In the genomic region with DNA sequence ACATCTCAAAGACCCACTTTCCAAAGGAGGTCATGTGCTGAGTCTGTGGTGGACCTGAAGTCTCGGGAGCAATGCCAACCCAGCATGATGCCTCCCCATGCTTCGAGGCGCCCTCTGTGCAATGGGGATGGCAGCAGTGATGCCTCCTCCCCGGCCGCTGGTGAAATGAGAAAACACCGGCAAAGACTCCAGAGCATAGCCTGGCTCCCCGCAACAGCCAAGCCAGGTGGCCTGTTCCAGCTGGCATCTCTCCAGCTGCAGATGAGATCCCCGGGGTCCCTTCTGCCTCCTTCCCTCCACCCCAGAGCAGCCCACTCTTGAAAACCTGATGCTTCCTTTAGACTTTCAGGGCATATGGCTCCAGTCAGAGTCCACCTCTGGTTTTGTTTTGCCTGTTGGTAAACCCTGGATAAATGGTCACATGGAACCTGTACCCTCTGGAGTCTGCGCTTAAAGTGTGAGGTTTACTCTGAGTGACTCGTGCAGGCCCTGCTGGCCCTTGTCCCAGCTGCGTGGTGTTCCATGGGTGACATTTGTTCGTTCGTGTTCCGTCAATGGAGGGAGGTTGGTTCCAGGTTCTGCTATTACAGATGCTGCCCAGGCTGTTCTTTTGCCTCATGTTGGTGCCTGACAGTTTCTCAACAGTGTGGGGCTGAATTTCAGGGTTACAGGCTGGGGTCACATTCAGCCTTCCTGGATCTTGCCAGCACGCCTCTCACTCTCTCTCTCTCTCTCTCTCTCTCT, we compare ENCODE assay signal across 19 cellular contexts.
DNase-seq lines count a peak whose midpoint lies in the region; ATAC-seq and TF ChIP-seq lines count a peak whose summit lies in the region.
"Had no signal": no experiment of that assay in that cellular context is flagged by ENCODE, and none has a peak within 500 bp of the region (broad histone marks: within the 10 kb centered on the region; RNA-seq: fewer than 3 reads in every experiment).

No MANE protein-coding gene starts in this region.

- peaks cover 14% of the 10 kb centered on the region for H3K79me1 ChIP-seq in mesenchymal stem cell (replicated peaks; ENCODE audit: low read length, poor library complexity, severe bottlenecking)

- H3K27ac ChIP-seq in BLaER1 treated with 17β-estradiol and CSF1 and Interleukin-3, amounts not matched to agents 10 nM and 100 nM = no peak overlapping the region
- H3K27ac ChIP-seq in mesenchymal stem cell (ENCODE audit: low read length, poor library complexity, severe bottlenecking) (no peak overlapping the region), Peyer's patch (no peak overlapping the region)
- H3K27ac ChIP-seq: ascending aorta, KMS-11 had no signal

- peak; percentile 14 for DNase-seq in MV-4-11 (lab: John Stamatoyannopoulos, UW)
- DNase-seq in NCI-H69 (lab: John Stamatoyannopoulos, UW) = peak; percentile 67
- DNase-seq in mesenchymal stem cell = no peak
- no peak for DNase-seq in Peyer's patch
- no peak for DNase-seq in activated CD4-positive, alpha-beta T cell treated with anti-CD3 and anti-CD28 coated beads for 48 hours
- no peak for DNase-seq in effector CD8-positive, alpha-beta T cell (lab: John Stamatoyannopoulos, UW)
- DNase-seq: CD8-positive, alpha-beta T cell; cerebellar nuclear complex; foreskin melanocyte; kidney; natural killer cell; small intestine; stimulated activated CD4-positive, alpha-beta T cell treated with anti-CD3 and anti-CD28 coated beads, Interleukin-4, amount 100 ng/mL, for 1 hour; stimulated activated naive CD8-positive, alpha-beta T cell treated with anti-CD3 and anti-CD28 coated beads, Interleukin-15, Interleukin-2, amounts not matched to agents 100 U/mL and 50 U/mL, for 24 hours had no signal

- peaks cover 0 to 11% (median 0%) of the 10 kb centered on the region in 11 experiments; a peak in 3 of 22 replicates for H3K27me3 ChIP-seq in BLaER1 treated with 17β-estradiol and CSF1 and Interleukin-3, amounts not matched to agents 10 nM and 100 nM
- H3K27me3 ChIP-seq in mesenchymal stem cell (ENCODE audit: control insufficient read depth in 1 of 2, insufficient read depth in 1 of 2, low read length in 2 of 2) (no peaks in the 10 kb centered on the region), Peyer's patch (no peaks in the 10 kb centered on the region)
- H3K27me3 ChIP-seq: ascending aorta had no signal

- ATAC-seq in HG02840 (IDR thresholded peaks at IDR 0.05; ENCODE audit: low FRiP score, unreplicated experiment) = no peak
- ATAC-seq: activated CD4-positive, CD25-positive, alpha-beta regulatory T cell treated with anti-CD3 and anti-CD28 coated beads, Interleukin-2, amount 50 U/mL, for 24 hours; CD8-positive, alpha-beta T cell; natural killer cell; stimulated activated naive CD8-positive, alpha-beta T cell treated with anti-CD3 and anti-CD28 coated beads, Interleukin-15, Interleukin-2, amounts not matched to agents 100 U/mL and 50 U/mL, for 24 hours had no signal

- H3K36me3 ChIP-seq in BLaER1 treated with 17β-estradiol and CSF1 and Interleukin-3, amounts not matched to agents 10 nM and 100 nM = no peaks in the 10 kb centered on the region
- peaks cover 0 to 12% of the 10 kb centered on the region in 2 experiments for H3K36me3 ChIP-seq in mesenchymal stem cell (ENCODE audit: control insufficient read depth in 1 of 2, insufficient read depth in 2 of 2, low read depth in 1 of 2, low read length in 2 of 2)
- no peaks in the 10 kb centered on the region for H3K36me3 ChIP-seq in Peyer's patch
- H3K36me3 ChIP-seq: ascending aorta had no signal

- WGBS in mesenchymal stem cell = 88% methylated on average over 15 of the region's 15 CpGs

- H3K4ac ChIP-seq in mesenchymal stem cell (ENCODE audit: low read depth in 1 of 2, low read length in 2 of 2) = peak overlapping the region in 1 of 2 experiments; percentile 76

- H2BK5ac ChIP-seq in mesenchymal stem cell (ENCODE audit: low read depth, low read length, poor library complexity, severe bottlenecking) = no peak overlapping the region

- peak overlapping the region; percentile 43 to 79 (median 68) for H3K4me2 ChIP-seq in BLaER1 treated with 17β-estradiol and CSF1 and Interleukin-3, amounts not matched to agents 10 nM and 100 nM
- H3K4me2 ChIP-seq in mesenchymal stem cell (ENCODE audit: low read length, poor library complexity, severe bottlenecking) = no peak overlapping the region
- H3K4me2 ChIP-seq: KMS-11 had no signal

- peak overlapping the region in 1 of 2 experiments; percentile 2 for H3K23ac ChIP-seq in mesenchymal stem cell (ENCODE audit: low read length in 2 of 2)

- H4K20me1 ChIP-seq in BLaER1 treated with 17β-estradiol and CSF1 and Interleukin-3, amounts not matched to agents 10 nM and 100 nM = peaks cover 0 to 23% (median 0%) of the 10 kb centered on the region in 11 experiments; a peak in 2 of 22 replicates

- peak overlapping the region; percentile 64 for H2BK15ac ChIP-seq in mesenchymal stem cell (ENCODE audit: low read depth, poor library complexity, severe bottlenecking)

- peak overlapping the region; percentile 39 for H4K91ac ChIP-seq in mesenchymal stem cell (ENCODE audit: low read length)

- H2AK5ac ChIP-seq in mesenchymal stem cell (ENCODE audit: low read length, severe bottlenecking) = no peak overlapping the region

- TF ChIP-seq CTCF in Peyer's patch (IDR thresholded peaks at IDR 0.05) = no peak

- H3K4me3 ChIP-seq in BLaER1 treated with 17β-estradiol and CSF1 and Interleukin-3, amounts not matched to agents 10 nM and 100 nM = no peak overlapping the region
- no peak overlapping the region for H3K4me3 ChIP-seq in mesenchymal stem cell (ENCODE audit: insufficient read depth in 1 of 2, low read depth in 1 of 2, low read length in 2 of 2)
- no peak overlapping the region for H3K4me3 ChIP-seq in Peyer's patch
- H3K4me3 ChIP-seq: ascending aorta had no signal

- H3K4me1 ChIP-seq in BLaER1 treated with 17β-estradiol and CSF1 and Interleukin-3, amounts not matched to agents 10 nM and 100 nM = peaks cover 41 to 79% (median 60%) of the 10 kb centered on the region in 10 experiments
- peaks cover 36% of the 10 kb centered on the region for H3K4me1 ChIP-seq in mesenchymal stem cell (ENCODE audit: control insufficient read depth, insufficient read depth, low read depth, low read length)
- H3K4me1 ChIP-seq in Peyer's patch = peaks cover 0 to 19% (median 0%) of the 10 kb centered on the region in 4 donors
- H3K4me1 ChIP-seq: ascending aorta had no signal

- H3K18ac ChIP-seq in mesenchymal stem cell (ENCODE audit: low read depth in 1 of 2, low read length in 2 of 2) = peak overlapping the region; percentile 33 to 68

- no peak overlapping the region for H4K8ac ChIP-seq in mesenchymal stem cell (ENCODE audit: low read length)

- H3K9me3 ChIP-seq in BLaER1 treated with 17β-estradiol and CSF1 and Interleukin-3, amounts not matched to agents 10 nM and 100 nM (replicated peaks in 1 of 11) = no peaks in the 10 kb centered on the region
- H3K9me3 ChIP-seq in mesenchymal stem cell (ENCODE audit: control insufficient read depth, low read length) = no peaks in the 10 kb centered on the region
- no peaks in the 10 kb centered on the region for H3K9me3 ChIP-seq in Peyer's patch
- H3K9me3 ChIP-seq: ascending aorta had no signal

- peak overlapping the region in 1 of 2 experiments; percentile 23 for H2BK12ac ChIP-seq in mesenchymal stem cell (ENCODE audit: low read length in 2 of 2)

- H3K9ac ChIP-seq in BLaER1 treated with 17β-estradiol and CSF1 and Interleukin-3, amounts not matched to agents 10 nM and 100 nM = peak overlapping the region in 2 of 11 experiments; percentile 0 to 25; a peak in 4 of 22 replicates
- no peak overlapping the region for H3K9ac ChIP-seq in mesenchymal stem cell (ENCODE audit: low read length)
- H3K9ac ChIP-seq: KMS-11 had no signal

- no peak overlapping the region for H2BK120ac ChIP-seq in mesenchymal stem cell (ENCODE audit: low read depth, low read length)

- no peak overlapping the region for H3K14ac ChIP-seq in mesenchymal stem cell (ENCODE audit: low read length in 2 of 2)

- TF ChIP-seq POLR2A in Peyer's patch (IDR thresholded peaks at IDR 0.05) = no peak

- no peak overlapping the region for H2AFZ ChIP-seq in mesenchymal stem cell (ENCODE audit: low read depth, low read length)

Comparison
In these comparisons a context has a peak if more than half of its experiments do, and no peak if none do; other contexts are left out.
1. DNase-seq: peak in MV-4-11 (single experiment) and NCI-H69 (single experiment); none in mesenchymal stem cell (single experiment), Peyer's patch (0 of 3), activated CD4-positive, alpha-beta T cell treated with anti-CD3 and anti-CD28 coated beads for 48 hours (single experiment) and effector CD8-positive, alpha-beta T cell (single experiment).